ENCODE assay signal across 14 cellular contexts in genomic region chr3:127914584-127914983, GRCh38. TPM values are rescaled to one million over a fixed set of nuclear protein-coding genes. Genes with fewer than 3 reads are reported as not detected.
A peak's percentile ranks its signal among the peaks of the same experiment; 100 is the strongest.
DNase-seq lines count a peak whose midpoint lies in the region; ATAC-seq and TF ChIP-seq lines count a peak whose summit lies in the region.
"Had no signal": no experiment of that assay in that cellular context is flagged by ENCODE, and none has a peak within 500 bp of the region (broad histone marks: within the 10 kb centered on the region; RNA-seq: fewer than 3 reads in every experiment).

No MANE protein-coding gene starts in this region.

- no peak overlapping the region for H3K27ac Mint-ChIP-seq in endothelial cell (ENCODE audit: unreplicated experiment)
- H3K27ac Mint-ChIP-seq in nephron = peak overlapping the region; percentile 36 to 82 (median 64)
- no peak overlapping the region for H3K27ac Mint-ChIP-seq in chondrocyte (ENCODE audit: unreplicated experiment)

- intact Hi-C loops in left ventricle myocardium inferior (cut with micrococcal nuclease) = no loop called here
- intact Hi-C loops in Right ventricle myocardium inferior (cut with DNase I) = no loop called here
- intact Hi-C loops in vagina (cut with DNase I) = no loop called here

- H3K9me3 ChIP-seq in left ventricle myocardium inferior (replicated peaks) (peaks cover 4% of the 10 kb centered on the region), vagina (no peaks in the 10 kb centered on the region)
- H3K9me3 ChIP-seq: adrenal gland had no signal

- peak overlapping the region; percentile 79 for H3K27ac ChIP-seq in left ventricle myocardium inferior (replicated peaks)
- H3K27ac ChIP-seq in vagina = no peak overlapping the region
- H3K27ac ChIP-seq: adrenal gland, HL-60 had no signal

- no peak for DNase-seq in left ventricle myocardium inferior
- DNase-seq in Right ventricle myocardium inferior (ENCODE audit: missing footprints) = no peak
- DNase-seq in endothelial cell (ENCODE audit: low spot score) = no peak
- no peak for DNase-seq in vagina (ENCODE audit: extremely low spot score in 2 of 2)
- no peak for DNase-seq in stimulated activated naive CD4-positive, alpha-beta T cell treated with Interleukin-2 at 50 U/mL for 16 hours (lab: John Stamatoyannopoulos, UW)
- DNase-seq in chondrocyte (ENCODE audit: low spot score) = no peak
- DNase-seq in SIG-M5 treated with dmso at 0.1 percent for 504 hours (lab: John Stamatoyannopoulos, UW; ENCODE audit: unreplicated experiment) = no peak
- DNase-seq: activated CD4-positive, alpha-beta T cell treated with anti-CD3 and anti-CD28 coated beads, Interleukin-2, amount 50 U/mL, for 4 hours; mammary epithelial cell; NCI-H510A treated with DMSO at 0.1 percent for 48 hours; stimulated activated naive CD4-positive, alpha-beta T cell had no signal

- peaks cover 6% of the 10 kb centered on the region for H3K27me3 Mint-ChIP-seq in endothelial cell (ENCODE audit: unreplicated experiment)
- peaks cover 12% of the 10 kb centered on the region for H3K27me3 Mint-ChIP-seq in nephron (ENCODE audit: low read depth)
- H3K27me3 Mint-ChIP-seq in chondrocyte (ENCODE audit: low read depth) = no peaks in the 10 kb centered on the region

- ATAC-seq in Right ventricle myocardium inferior = no peak

- H3K4me3 Mint-ChIP-seq in endothelial cell (ENCODE audit: unreplicated experiment) (peak overlapping the region; percentile 16), nephron (peak overlapping the region in 1 of 3 experiments; percentile 17), chondrocyte (ENCODE audit: unreplicated experiment) (no peak overlapping the region)

- H3K36me3 Mint-ChIP-seq in endothelial cell (ENCODE audit: low read depth, unreplicated experiment) = no peaks in the 10 kb centered on the region
- no peaks in the 10 kb centered on the region for H3K36me3 Mint-ChIP-seq in nephron (ENCODE audit: low read depth)
- no peaks in the 10 kb centered on the region for H3K36me3 Mint-ChIP-seq in chondrocyte (ENCODE audit: low read depth)

- H3K36me3 ChIP-seq in left ventricle myocardium inferior = no peaks in the 10 kb centered on the region
- no peaks in the 10 kb centered on the region for H3K36me3 ChIP-seq in vagina
- H3K36me3 ChIP-seq: adrenal gland had no signal

- H3K27me3 ChIP-seq in left ventricle myocardium inferior (ENCODE audit: low read depth) = no peaks in the 10 kb centered on the region
- H3K27me3 ChIP-seq in vagina = no peaks in the 10 kb centered on the region
- H3K27me3 ChIP-seq: adrenal gland had no signal

- TF ChIP-seq CTCF in left ventricle myocardium inferior (IDR thresholded peaks at IDR 0.05; ENCODE audit: borderline replicate concordance) = no peak
- no peak for TF ChIP-seq CTCF in endothelial cell (IDR thresholded peaks at IDR 0.05; ENCODE audit: unreplicated experiment)
- TF ChIP-seq CTCF in nephron (IDR thresholded peaks at IDR 0.05; ENCODE audit: unreplicated experiment in 3 of 3) = no peak
- TF ChIP-seq CTCF in vagina (IDR thresholded peaks at IDR 0.05) = no peak
- TF ChIP-seq CTCF in chondrocyte (IDR thresholded peaks at IDR 0.05) = no peak

- TF ChIP-seq POLR2A in vagina (IDR thresholded peaks at IDR 0.05) = no peak

- H3K4me1 ChIP-seq in left ventricle myocardium inferior (peaks cover 53% of the 10 kb centered on the region), vagina (peaks cover 21% of the 10 kb centered on the region)

- H3K4me3 ChIP-seq in left ventricle myocardium inferior (peak overlapping the region; percentile 71), vagina (peak overlapping the region; percentile 46 to 57)

- H3K4me1 Mint-ChIP-seq in endothelial cell (ENCODE audit: unreplicated experiment) (peaks cover 11% of the 10 kb centered on the region), nephron (peaks cover 32% of the 10 kb centered on the region), chondrocyte (ENCODE audit: low read depth) (peaks cover 18% of the 10 kb centered on the region)

- H3K9me3 Mint-ChIP-seq in endothelial cell (ENCODE audit: unreplicated experiment) (no peaks in the 10 kb centered on the region), nephron (peaks cover 2% of the 10 kb centered on the region), chondrocyte (ENCODE audit: low read depth) (no peaks in the 10 kb centered on the region)

RNA-seq across cellular contexts. Expression of gene KBTBD12, which starts 0.4 kb away (rescaled TPM):
- total RNA-seq in left ventricle myocardium inferior = 41.8 TPM
- total RNA-seq in Right ventricle myocardium inferior = 29.7 TPM
- 0.05 TPM for total RNA-seq in endothelial cell (ENCODE audit: unreplicated experiment)
- not detected for total RNA-seq in vagina
- not detected in 3 replicates for total RNA-seq in chondrocyte
- total RNA-seq: mammary epithelial cell had no signal

Comparison
In these comparisons a context has a peak if more than half of its experiments do, and no peak if none do; other contexts are left out.
1. H3K27ac Mint-ChIP-seq: peak in nephron (3 of 3); none in endothelial cell (single experiment) and chondrocyte (single experiment).
2. RNA of gene KBTBD12, which starts 0.4 kb away (total RNA-seq): 41.8 TPM in left ventricle myocardium inferior (single experiment) and 29.7 TPM in Right ventricle myocardium inferior (single experiment); not detected in vagina (single experiment), 0.05 TPM in endothelial cell (single experiment) and not detected in chondrocyte; every median in the first group is over 10 times any median in the second.